ENCODE assay signal across 14 cellular contexts in genomic region chr16:73126453-73126853, GRCh38.
A peak's percentile ranks its signal among the peaks of the same experiment; 100 is the strongest.
DNase-seq lines count a peak whose midpoint lies in the region; ATAC-seq and TF ChIP-seq lines count a peak whose summit lies in the region.
"Had no signal": no experiment of that assay in that cellular context is flagged by ENCODE, and none has a peak within 500 bp of the region (broad histone marks: within the 10 kb centered on the region; RNA-seq: fewer than 3 reads in every experiment).

No MANE protein-coding gene starts in this region.

- H3K4me3 ChIP-seq in fibroblast of the aortic adventitia (ENCODE audit: low read depth, low read length) (no peak overlapping the region), prostate gland (no peak overlapping the region)

- no peak overlapping the region for H3K4me3 Mint-ChIP-seq in osteocyte (ENCODE audit: unreplicated experiment)
- H3K4me3 Mint-ChIP-seq: brain; CD8-positive, alpha-beta memory T cell had no signal

- DNase-seq in CD1c-positive myeloid dendritic cell (ENCODE audit: extremely low spot score), result peak; percentile 83
- peak; percentile 10 for DNase-seq in RWPE1 (ENCODE audit: low spot score)
- DNase-seq in fibroblast of the aortic adventitia (ENCODE audit: low read depth), result peak; percentile 85
- DNase-seq in osteocyte (ENCODE audit: extremely low spot score, unreplicated experiment), result no peak
- no peak for DNase-seq in foreskin melanocyte
- no peak for DNase-seq in prostate gland (ENCODE audit: low spot score)
- DNase-seq in kidney glomerular epithelial cell (lab: John Stamatoyannopoulos, UW), result no peak
- DNase-seq: activated CD8-positive, alpha-beta memory T cell treated with anti-CD3 and anti-CD28 coated beads for 24 hours; CD8-positive, alpha-beta memory T cell; stimulated activated CD4-positive, alpha-beta T cell treated with anti-CD3 and anti-CD28 coated beads, Interleukin-1b, Interleukin-23, amount 100 ng/mL, for 48 hours; T-helper 1 cell had no signal

- TF ChIP-seq CTCF in RWPE1 (conservative IDR thresholded peaks at IDR 0.05; ENCODE audit: low read depth) (no peak), fibroblast of the aortic adventitia (IDR thresholded peaks at IDR 0.05; ENCODE audit: insufficient read depth, low read length) (no peak), osteocyte (IDR thresholded peaks at IDR 0.05) (no peak), prostate gland (IDR thresholded peaks at IDR 0.05) (no peak)

- H3K27me3 ChIP-seq in prostate gland (replicated peaks; ENCODE audit: insufficient read depth), result no peaks in the 10 kb centered on the region

- WGBS in prostate gland, result 79% methylated on average over 7 of the region's 7 CpGs

- H3K4me1 Mint-ChIP-seq in osteocyte (ENCODE audit: unreplicated experiment), result peaks cover 25% of the 10 kb centered on the region

- POLR2A ChIA-PET in RWPE1 (lab: Yijun Ruan, JAX; ENCODE audit: low non-redundant PET), result no interaction called here

- no peaks in the 10 kb centered on the region for H3K27me3 Mint-ChIP-seq in osteocyte (ENCODE audit: unreplicated experiment)

- no peaks in the 10 kb centered on the region for H3K9me3 ChIP-seq in prostate gland

- H3K4me1 ChIP-seq in prostate gland (replicated peaks), result no peaks in the 10 kb centered on the region
- H3K4me1 ChIP-seq: foreskin keratinocyte had no signal

- H3K27ac Mint-ChIP-seq in osteocyte (ENCODE audit: unreplicated experiment), result peak overlapping the region; percentile 36
- H3K27ac Mint-ChIP-seq: brain; CD8-positive, alpha-beta memory T cell had no signal

- ATAC-seq in HG02840 (IDR thresholded peaks at IDR 0.05; ENCODE audit: low FRiP score, unreplicated experiment), result no peak

- CTCF ChIA-PET in RWPE1 (lab: Yijun Ruan, JAX), result no interaction called here

- H3K27ac ChIP-seq in RWPE1 (peak overlapping the region; percentile 57), prostate gland (no peak overlapping the region)
- H3K27ac ChIP-seq: foreskin keratinocyte had no signal

- no peaks in the 10 kb centered on the region for H3K36me3 ChIP-seq in prostate gland

- intact Hi-C loops in prostate gland (cut with DNase I), result no loop called here

- H3K9me3 Mint-ChIP-seq in osteocyte (ENCODE audit: unreplicated experiment), result peaks cover 12% of the 10 kb centered on the region

- TF ChIP-seq POLR2A in prostate gland (IDR thresholded peaks at IDR 0.05), result no peak

- no peaks in the 10 kb centered on the region for H3K36me3 Mint-ChIP-seq in osteocyte (ENCODE audit: unreplicated experiment)
- H3K36me3 Mint-ChIP-seq: brain; CD8-positive, alpha-beta memory T cell had no signal

Comparison
In these comparisons a context has a peak if more than half of its experiments do, and no peak if none do; other contexts are left out.
1. DNase-seq: peak in CD1c-positive myeloid dendritic cell (single experiment), RWPE1 (single experiment) and fibroblast of the aortic adventitia (single experiment); none in osteocyte (single experiment), foreskin melanocyte (single experiment), prostate gland (single experiment) and kidney glomerular epithelial cell (single experiment).